17 cellular contexts compared by ENCODE assay signal in the genomic region with DNA sequence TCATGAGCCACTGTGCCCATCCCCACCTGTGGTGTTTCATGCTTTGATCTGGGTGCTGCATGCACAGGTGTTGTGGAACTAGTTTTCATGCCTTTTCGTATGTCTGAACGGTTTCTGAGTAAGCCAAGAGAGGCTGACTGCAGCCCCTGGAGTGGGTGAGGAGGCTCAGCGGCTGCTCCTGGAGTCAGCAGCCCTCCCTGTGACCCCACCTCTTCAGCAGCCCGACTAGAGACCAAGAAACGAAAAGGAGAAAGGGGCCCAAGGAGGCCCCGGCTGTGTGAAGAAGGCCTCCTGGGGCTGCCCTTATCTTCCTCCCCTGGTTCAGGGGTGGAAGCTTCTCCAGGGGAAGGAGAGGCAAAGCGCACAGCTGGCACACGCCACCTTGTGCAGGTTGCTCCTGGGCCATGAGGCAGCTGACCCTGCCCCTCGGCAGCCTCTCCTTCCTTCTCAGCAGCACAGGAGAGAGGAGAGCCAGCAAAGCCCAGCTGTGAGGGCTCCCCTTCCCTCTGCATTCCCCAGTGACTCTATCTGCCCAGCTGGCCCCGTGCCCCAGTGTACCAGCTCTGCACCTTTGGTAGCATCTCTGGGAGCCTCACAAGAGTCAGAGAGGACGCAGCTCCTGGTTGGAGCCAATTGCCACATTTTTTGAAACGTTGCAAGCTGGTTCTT.
"Had no signal": no experiment of that assay in that cellular context is flagged by ENCODE, and none has a peak within 500 bp of the region (broad histone marks: within the 10 kb centered on the region; RNA-seq: fewer than 3 reads in every experiment).

No MANE protein-coding gene starts in this region.

- H3K27me3 ChIP-seq: colonic mucosa, hepatocyte, tibial artery, vagina had no signal

- H3K9me3 ChIP-seq: colonic mucosa, esophagus squamous epithelium, tibial artery, vagina had no signal

- H3K4me1 Mint-ChIP-seq: activated CD4-positive, alpha-beta memory T cell treated with anti-CD3 and anti-CD28 coated beads, Interleukin-2, amount 10 ng/mL, durations not matched to agents 7 days and 5 days; activated naive CD8-positive, alpha-beta T cell treated with anti-CD3 and anti-CD28 coated beads, Interleukin-2, amount 10 ng/mL, durations not matched to agents 7 days and 5 days had no signal

- H3K27ac ChIP-seq: colonic mucosa, esophagus squamous epithelium, hepatocyte, tibial artery, vagina had no signal

- H3K4me3 ChIP-seq: colonic mucosa, esophagus squamous epithelium, hepatocyte, tibial artery, vagina had no signal

- ATAC-seq: natural killer cell treated with Interleukin-12 subunit alpha and Interleukin-12 subunit beta and Interleukin-15 and Interleukin-18, amount 100 ng/mL, for 72 hours; T-helper 17 cell had no signal

- H3K36me3 ChIP-seq: colonic mucosa, esophagus squamous epithelium, tibial artery, vagina had no signal

- H3K4me1 ChIP-seq: colonic mucosa, tibial artery, vagina had no signal

- H3K27me3 Mint-ChIP-seq: activated CD4-positive, alpha-beta memory T cell treated with anti-CD3 and anti-CD28 coated beads, Interleukin-2, amount 10 ng/mL, durations not matched to agents 7 days and 5 days had no signal

- H3K27ac Mint-ChIP-seq: activated CD4-positive, alpha-beta memory T cell treated with anti-CD3 and anti-CD28 coated beads, Interleukin-2, amount 10 ng/mL, durations not matched to agents 7 days and 5 days; activated naive CD8-positive, alpha-beta T cell treated with anti-CD3 and anti-CD28 coated beads, Interleukin-2, amount 10 ng/mL, durations not matched to agents 7 days and 5 days; natural killer cell treated with Interleukin-12 subunit alpha and Interleukin-12 subunit beta and Interleukin-15 and Interleukin-18, amount 100 ng/mL, for 72 hours; T-helper 17 cell had no signal

- DNase-seq: activated CD4-positive, alpha-beta memory T cell treated with anti-CD3 and anti-CD28 coated beads, Interleukin-2, amount 10 ng/mL, durations not matched to agents 7 days and 5 days; activated CD4-positive, alpha-beta T cell treated with anti-CD3 and anti-CD28 coated beads for 4 hours; activated naive CD4-positive, alpha-beta T cell; activated naive CD8-positive, alpha-beta T cell treated with anti-CD3 and anti-CD28 coated beads, Interleukin-2, amount 10 ng/mL, durations not matched to agents 7 days and 5 days; activated T-cell treated with anti-CD3 and anti-CD28 coated beads, Interleukin-2, amount 50 U/mL, for 48 hours; central memory CD4-positive, alpha-beta T cell; colonic mucosa; effector CD4-positive, alpha-beta T cell; esophagus squamous epithelium; mesendoderm; stimulated activated CD4-positive, alpha-beta T cell treated with anti-CD3 and anti-CD28 coated beads, Interleukin-1b, Interleukin-23, amount 100 ng/mL, for 48 hours; T-helper 17 cell had no signal

- H3K9me3 Mint-ChIP-seq: activated CD4-positive, alpha-beta memory T cell treated with anti-CD3 and anti-CD28 coated beads, Interleukin-2, amount 10 ng/mL, durations not matched to agents 7 days and 5 days; activated naive CD8-positive, alpha-beta T cell treated with anti-CD3 and anti-CD28 coated beads, Interleukin-2, amount 10 ng/mL, durations not matched to agents 7 days and 5 days; natural killer cell treated with Interleukin-12 subunit alpha and Interleukin-12 subunit beta and Interleukin-15 and Interleukin-18, amount 100 ng/mL, for 72 hours had no signal

- H3K4me3 Mint-ChIP-seq: activated CD4-positive, alpha-beta memory T cell treated with anti-CD3 and anti-CD28 coated beads, Interleukin-2, amount 10 ng/mL, durations not matched to agents 7 days and 5 days; activated naive CD8-positive, alpha-beta T cell treated with anti-CD3 and anti-CD28 coated beads, Interleukin-2, amount 10 ng/mL, durations not matched to agents 7 days and 5 days; brain; natural killer cell treated with Interleukin-12 subunit alpha and Interleukin-12 subunit beta and Interleukin-15 and Interleukin-18, amount 100 ng/mL, for 72 hours; T-helper 17 cell had no signal

- H3K36me3 Mint-ChIP-seq: activated naive CD8-positive, alpha-beta T cell treated with anti-CD3 and anti-CD28 coated beads, Interleukin-2, amount 10 ng/mL, durations not matched to agents 7 days and 5 days; brain; natural killer cell treated with Interleukin-12 subunit alpha and Interleukin-12 subunit beta and Interleukin-15 and Interleukin-18, amount 100 ng/mL, for 72 hours had no signal
